1 cellular context compared by ENCODE assay signal in the genomic region with DNA sequence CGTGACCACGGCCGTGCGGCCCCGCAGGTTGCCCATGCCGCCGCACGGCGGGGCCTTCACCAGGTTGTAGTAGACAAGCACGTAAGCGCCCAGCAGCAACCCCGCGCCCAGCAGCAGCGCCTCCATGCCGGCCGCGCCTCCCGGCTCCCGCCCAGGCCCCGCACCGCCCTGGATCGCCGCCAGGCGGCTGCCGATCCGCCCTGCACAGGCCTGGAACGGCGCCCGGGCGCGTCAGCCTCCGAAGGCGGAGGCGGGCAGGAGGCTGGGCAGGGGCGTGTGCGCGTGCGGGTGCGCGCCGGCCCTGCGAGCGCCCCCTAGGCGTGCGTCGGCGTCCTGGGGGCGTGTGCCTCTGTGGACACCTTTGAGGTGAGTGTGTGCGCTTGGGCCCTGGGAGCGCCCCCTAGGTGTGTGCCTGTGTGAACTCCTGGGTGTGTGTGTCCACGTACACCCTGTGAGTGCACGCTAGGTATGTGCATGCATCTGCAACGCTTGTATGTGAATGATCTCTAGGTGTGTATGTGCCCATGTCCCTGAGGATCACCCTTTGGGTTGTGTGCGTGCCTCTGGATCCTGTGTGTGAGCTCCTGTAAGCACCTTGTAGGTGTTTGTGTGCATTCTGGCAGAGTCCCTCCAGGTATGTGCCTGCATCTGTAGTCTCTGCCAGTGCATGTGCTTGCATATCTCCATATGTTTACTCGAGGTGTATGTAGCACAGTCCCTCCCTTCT.
TF ChIP-seq lines count a peak whose summit lies in the region.

A gene with protein sequence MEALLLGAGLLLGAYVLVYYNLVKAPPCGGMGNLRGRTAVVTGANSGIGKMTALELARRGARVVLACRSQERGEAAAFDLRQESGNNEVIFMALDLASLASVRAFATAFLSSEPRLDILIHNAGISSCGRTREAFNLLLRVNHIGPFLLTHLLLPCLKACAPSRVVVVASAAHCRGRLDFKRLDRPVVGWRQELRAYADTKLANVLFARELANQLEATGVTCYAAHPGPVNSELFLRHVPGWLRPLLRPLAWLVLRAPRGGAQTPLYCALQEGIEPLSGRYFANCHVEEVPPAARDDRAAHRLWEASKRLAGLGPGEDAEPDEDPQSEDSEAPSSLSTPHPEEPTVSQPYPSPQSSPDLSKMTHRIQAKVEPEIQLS (minus strand): TSS at position 261 of the 727 bp plus-strand sequence. CDS start 135 bp downstream, at position 126.

TF ChIP-seq in WTC11, 78 proteins besides CTCF, POLR2A, EP300 and RAD21 (continued from another document and continues in another):
- TF ChIP-seq, protein P1, sequence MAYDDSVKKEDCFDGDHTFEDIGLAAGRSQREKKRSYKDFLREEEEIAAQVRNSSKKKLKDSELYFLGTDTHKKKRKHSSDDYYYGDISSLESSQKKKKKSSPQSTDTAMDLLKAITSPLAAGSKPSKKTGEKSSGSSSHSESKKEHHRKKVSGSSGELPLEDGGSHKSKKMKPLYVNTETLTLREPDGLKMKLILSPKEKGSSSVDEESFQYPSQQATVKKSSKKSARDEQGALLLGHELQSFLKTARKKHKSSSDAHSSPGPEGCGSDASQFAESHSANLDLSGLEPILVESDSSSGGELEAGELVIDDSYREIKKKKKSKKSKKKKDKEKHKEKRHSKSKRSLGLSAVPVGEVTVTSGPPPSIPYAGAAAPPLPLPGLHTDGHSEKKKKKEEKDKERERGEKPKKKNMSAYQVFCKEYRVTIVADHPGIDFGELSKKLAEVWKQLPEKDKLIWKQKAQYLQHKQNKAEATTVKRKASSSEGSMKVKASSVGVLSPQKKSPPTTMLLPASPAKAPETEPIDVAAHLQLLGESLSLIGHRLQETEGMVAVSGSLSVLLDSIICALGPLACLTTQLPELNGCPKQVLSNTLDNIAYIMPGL (CRISPR knock-in tag; IDR thresholded peaks at IDR 0.05) = peak; percentile 100
- TF ChIP-seq ZNF232 (CRISPR knock-in tag; IDR thresholded peaks at IDR 0.05) (peak; percentile 39; the same call in 1 of the 2 replicates), TCF7 (CRISPR knock-in tag; IDR thresholded peaks at IDR 0.05; ENCODE audit: low read depth) (no peak), NFE2L1 (CRISPR knock-in tag; IDR thresholded peaks at IDR 0.05) (peak; percentile 51; the same call in 1 of the 2 replicates), FOXP1 (CRISPR knock-in tag; IDR thresholded peaks at IDR 0.05; ENCODE audit: borderline replicate concordance) (peak; percentile 77), NFYB (CRISPR knock-in tag; conservative IDR thresholded peaks at IDR 0.05; ENCODE audit: low read depth) (peak; percentile 42; the same call in 1 of the 2 replicates), ZNF317 (CRISPR knock-in tag; IDR thresholded peaks at IDR 0.05; ENCODE audit: borderline replicate concordance, low read depth) (no peak), MXD4 (CRISPR knock-in tag; IDR thresholded peaks at IDR 0.05; ENCODE audit: borderline replicate concordance) (no peak), ZNF671 (CRISPR knock-in tag; IDR thresholded peaks at IDR 0.05) (no peak), ELF4 (CRISPR knock-in tag; IDR thresholded peaks at IDR 0.05; ENCODE audit: low read depth) (no peak; the same call in 1 of the 2 replicates), ZNF263 (CRISPR knock-in tag; IDR thresholded peaks at IDR 0.05; ENCODE audit: low read depth) (no peak), SMAD3 (CRISPR knock-in tag; IDR thresholded peaks at IDR 0.05; ENCODE audit: borderline replicate concordance) (no peak), PRRX2 (CRISPR knock-in tag; IDR thresholded peaks at IDR 0.05) (0 out of 2 replicates have a peak, but pooled peaks have one; percentile 45), NR2C2 (CRISPR knock-in tag; IDR thresholded peaks at IDR 0.05) (no peak), OVOL2 (CRISPR knock-in tag; IDR thresholded peaks at IDR 0.05; ENCODE audit: borderline replicate concordance) (no peak), RELA (CRISPR knock-in tag; IDR thresholded peaks at IDR 0.05; ENCODE audit: borderline replicate concordance) (peak; percentile 77; the same call in 1 of the 2 replicates), NR1H2 (CRISPR knock-in tag; IDR thresholded peaks at IDR 0.05) (no peak), HMGA2 (CRISPR knock-in tag; IDR thresholded peaks at IDR 0.05) (no peak)
- TF ChIP-seq, protein P2, sequence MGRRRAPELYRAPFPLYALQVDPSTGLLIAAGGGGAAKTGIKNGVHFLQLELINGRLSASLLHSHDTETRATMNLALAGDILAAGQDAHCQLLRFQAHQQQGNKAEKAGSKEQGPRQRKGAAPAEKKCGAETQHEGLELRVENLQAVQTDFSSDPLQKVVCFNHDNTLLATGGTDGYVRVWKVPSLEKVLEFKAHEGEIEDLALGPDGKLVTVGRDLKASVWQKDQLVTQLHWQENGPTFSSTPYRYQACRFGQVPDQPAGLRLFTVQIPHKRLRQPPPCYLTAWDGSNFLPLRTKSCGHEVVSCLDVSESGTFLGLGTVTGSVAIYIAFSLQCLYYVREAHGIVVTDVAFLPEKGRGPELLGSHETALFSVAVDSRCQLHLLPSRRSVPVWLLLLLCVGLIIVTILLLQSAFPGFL (CRISPR knock-in tag; IDR thresholded peaks at IDR 0.05; ENCODE audit: borderline replicate concordance) = no peak
- TF ChIP-seq, protein P3, sequence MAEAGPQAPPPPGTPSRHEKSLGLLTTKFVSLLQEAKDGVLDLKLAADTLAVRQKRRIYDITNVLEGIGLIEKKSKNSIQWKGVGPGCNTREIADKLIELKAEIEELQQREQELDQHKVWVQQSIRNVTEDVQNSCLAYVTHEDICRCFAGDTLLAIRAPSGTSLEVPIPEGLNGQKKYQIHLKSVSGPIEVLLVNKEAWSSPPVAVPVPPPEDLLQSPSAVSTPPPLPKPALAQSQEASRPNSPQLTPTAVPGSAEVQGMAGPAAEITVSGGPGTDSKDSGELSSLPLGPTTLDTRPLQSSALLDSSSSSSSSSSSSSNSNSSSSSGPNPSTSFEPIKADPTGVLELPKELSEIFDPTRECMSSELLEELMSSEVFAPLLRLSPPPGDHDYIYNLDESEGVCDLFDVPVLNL (CRISPR knock-in tag; IDR thresholded peaks at IDR 0.05; ENCODE audit: borderline replicate concordance, low read depth) = no peak
- TF ChIP-seq, protein P4, sequence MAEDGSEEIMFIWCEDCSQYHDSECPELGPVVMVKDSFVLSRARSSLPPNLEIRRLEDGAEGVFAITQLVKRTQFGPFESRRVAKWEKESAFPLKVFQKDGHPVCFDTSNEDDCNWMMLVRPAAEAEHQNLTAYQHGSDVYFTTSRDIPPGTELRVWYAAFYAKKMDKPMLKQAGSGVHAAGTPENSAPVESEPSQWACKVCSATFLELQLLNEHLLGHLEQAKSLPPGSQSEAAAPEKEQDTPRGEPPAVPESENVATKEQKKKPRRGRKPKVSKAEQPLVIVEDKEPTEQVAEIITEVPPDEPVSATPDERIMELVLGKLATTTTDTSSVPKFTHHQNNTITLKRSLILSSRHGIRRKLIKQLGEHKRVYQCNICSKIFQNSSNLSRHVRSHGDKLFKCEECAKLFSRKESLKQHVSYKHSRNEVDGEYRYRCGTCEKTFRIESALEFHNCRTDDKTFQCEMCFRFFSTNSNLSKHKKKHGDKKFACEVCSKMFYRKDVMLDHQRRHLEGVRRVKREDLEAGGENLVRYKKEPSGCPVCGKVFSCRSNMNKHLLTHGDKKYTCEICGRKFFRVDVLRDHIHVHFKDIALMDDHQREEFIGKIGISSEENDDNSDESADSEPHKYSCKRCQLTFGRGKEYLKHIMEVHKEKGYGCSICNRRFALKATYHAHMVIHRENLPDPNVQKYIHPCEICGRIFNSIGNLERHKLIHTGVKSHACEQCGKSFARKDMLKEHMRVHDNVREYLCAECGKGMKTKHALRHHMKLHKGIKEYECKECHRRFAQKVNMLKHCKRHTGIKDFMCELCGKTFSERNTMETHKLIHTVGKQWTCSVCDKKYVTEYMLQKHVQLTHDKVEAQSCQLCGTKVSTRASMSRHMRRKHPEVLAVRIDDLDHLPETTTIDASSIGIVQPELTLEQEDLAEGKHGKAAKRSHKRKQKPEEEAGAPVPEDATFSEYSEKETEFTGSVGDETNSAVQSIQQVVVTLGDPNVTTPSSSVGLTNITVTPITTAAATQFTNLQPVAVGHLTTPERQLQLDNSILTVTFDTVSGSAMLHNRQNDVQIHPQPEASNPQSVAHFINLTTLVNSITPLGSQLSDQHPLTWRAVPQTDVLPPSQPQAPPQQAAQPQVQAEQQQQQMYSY (CRISPR knock-in tag; IDR thresholded peaks at IDR 0.05) = no peak
- TF ChIP-seq, protein P5, sequence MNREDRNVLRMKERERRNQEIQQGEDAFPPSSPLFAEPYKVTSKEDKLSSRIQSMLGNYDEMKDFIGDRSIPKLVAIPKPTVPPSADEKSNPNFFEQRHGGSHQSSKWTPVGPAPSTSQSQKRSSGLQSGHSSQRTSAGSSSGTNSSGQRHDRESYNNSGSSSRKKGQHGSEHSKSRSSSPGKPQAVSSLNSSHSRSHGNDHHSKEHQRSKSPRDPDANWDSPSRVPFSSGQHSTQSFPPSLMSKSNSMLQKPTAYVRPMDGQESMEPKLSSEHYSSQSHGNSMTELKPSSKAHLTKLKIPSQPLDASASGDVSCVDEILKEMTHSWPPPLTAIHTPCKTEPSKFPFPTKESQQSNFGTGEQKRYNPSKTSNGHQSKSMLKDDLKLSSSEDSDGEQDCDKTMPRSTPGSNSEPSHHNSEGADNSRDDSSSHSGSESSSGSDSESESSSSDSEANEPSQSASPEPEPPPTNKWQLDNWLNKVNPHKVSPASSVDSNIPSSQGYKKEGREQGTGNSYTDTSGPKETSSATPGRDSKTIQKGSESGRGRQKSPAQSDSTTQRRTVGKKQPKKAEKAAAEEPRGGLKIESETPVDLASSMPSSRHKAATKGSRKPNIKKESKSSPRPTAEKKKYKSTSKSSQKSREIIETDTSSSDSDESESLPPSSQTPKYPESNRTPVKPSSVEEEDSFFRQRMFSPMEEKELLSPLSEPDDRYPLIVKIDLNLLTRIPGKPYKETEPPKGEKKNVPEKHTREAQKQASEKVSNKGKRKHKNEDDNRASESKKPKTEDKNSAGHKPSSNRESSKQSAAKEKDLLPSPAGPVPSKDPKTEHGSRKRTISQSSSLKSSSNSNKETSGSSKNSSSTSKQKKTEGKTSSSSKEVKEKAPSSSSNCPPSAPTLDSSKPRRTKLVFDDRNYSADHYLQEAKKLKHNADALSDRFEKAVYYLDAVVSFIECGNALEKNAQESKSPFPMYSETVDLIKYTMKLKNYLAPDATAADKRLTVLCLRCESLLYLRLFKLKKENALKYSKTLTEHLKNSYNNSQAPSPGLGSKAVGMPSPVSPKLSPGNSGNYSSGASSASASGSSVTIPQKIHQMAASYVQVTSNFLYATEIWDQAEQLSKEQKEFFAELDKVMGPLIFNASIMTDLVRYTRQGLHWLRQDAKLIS (CRISPR knock-in tag; IDR thresholded peaks at IDR 0.05; ENCODE audit: borderline replicate concordance) = no peak; the same call in 1 of the 2 replicates
- TF ChIP-seq, protein P6, sequence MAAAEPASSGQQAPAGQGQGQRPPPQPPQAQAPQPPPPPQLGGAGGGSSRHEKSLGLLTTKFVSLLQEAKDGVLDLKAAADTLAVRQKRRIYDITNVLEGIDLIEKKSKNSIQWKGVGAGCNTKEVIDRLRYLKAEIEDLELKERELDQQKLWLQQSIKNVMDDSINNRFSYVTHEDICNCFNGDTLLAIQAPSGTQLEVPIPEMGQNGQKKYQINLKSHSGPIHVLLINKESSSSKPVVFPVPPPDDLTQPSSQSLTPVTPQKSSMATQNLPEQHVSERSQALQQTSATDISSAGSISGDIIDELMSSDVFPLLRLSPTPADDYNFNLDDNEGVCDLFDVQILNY (CRISPR knock-in tag; IDR thresholded peaks at IDR 0.05) = peak; percentile 91
- TF ChIP-seq, protein P7, sequence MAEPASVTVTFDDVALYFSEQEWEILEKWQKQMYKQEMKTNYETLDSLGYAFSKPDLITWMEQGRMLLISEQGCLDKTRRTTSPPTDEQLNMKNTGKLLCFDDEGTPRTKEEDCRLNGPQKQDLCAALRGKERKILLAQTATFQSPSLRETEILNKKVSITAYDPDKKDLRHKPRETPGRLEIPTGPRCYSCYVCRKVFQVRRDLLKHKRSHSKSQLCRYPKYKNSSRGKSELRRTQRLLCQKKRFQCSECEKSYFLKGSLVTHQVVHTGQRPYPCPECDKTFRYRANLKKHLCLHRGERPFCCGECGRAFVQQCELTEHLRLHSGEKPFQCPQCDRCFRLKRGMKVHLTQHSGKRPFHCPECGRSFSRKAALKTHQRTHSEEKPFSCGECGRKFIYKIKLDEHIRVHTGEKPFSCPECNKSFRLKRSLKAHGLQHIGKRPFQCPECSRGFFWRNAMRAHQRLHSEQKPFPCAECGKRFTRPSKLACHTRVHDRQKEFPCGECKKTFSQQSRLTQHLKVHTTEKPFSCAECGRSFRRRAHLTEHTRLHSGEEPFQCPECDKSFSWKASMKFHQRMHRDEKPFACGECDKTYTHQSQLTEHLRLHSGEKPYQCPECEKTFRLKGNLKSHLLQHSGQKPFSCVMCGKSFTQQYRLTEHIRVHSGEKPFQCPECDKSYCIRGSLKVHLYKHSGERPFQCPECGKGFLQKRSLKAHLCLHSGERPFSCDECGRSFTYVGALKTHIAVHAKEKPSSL (CRISPR knock-in tag; conservative IDR thresholded peaks at IDR 0.05) = no peak
- TF ChIP-seq, protein P8, sequence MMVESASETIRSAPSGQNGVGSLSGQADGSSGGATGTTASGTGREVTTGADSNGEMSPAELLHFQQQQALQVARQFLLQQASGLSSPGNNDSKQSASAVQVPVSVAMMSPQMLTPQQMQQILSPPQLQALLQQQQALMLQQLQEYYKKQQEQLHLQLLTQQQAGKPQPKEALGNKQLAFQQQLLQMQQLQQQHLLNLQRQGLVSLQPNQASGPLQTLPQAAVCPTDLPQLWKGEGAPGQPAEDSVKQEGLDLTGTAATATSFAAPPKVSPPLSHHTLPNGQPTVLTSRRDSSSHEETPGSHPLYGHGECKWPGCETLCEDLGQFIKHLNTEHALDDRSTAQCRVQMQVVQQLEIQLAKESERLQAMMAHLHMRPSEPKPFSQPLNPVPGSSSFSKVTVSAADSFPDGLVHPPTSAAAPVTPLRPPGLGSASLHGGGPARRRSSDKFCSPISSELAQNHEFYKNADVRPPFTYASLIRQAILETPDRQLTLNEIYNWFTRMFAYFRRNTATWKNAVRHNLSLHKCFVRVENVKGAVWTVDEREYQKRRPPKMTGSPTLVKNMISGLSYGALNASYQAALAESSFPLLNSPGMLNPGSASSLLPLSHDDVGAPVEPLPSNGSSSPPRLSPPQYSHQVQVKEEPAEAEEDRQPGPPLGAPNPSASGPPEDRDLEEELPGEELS (CRISPR knock-in tag; IDR thresholded peaks at IDR 0.05) = peak; percentile 92; the same call in 1 of the 2 replicates
- TF ChIP-seq, protein P9, sequence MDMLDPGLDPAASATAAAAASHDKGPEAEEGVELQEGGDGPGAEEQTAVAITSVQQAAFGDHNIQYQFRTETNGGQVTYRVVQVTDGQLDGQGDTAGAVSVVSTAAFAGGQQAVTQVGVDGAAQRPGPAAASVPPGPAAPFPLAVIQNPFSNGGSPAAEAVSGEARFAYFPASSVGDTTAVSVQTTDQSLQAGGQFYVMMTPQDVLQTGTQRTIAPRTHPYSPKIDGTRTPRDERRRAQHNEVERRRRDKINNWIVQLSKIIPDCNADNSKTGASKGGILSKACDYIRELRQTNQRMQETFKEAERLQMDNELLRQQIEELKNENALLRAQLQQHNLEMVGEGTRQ (CRISPR knock-in tag; IDR thresholded peaks at IDR 0.05) = no peak
- TF ChIP-seq, protein P10, sequence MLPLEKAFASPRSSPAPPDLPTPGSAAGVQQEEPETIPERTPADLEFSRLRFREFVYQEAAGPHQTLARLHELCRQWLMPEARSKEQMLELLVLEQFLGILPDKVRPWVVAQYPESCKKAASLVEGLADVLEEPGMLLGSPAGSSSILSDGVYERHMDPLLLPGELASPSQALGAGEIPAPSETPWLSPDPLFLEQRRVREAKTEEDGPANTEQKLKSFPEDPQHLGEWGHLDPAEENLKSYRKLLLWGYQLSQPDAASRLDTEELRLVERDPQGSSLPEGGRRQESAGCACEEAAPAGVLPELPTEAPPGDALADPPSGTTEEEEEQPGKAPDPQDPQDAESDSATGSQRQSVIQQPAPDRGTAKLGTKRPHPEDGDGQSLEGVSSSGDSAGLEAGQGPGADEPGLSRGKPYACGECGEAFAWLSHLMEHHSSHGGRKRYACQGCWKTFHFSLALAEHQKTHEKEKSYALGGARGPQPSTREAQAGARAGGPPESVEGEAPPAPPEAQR (CRISPR knock-in tag; IDR thresholded peaks at IDR 0.05) = 0 out of 2 replicates have a peak, but pooled peaks have one; percentile 17
